ENCODE assay signal across 8 cellular contexts in genomic region chr6:111721677-111722219, GRCh38.
DNase-seq lines count a peak whose midpoint lies in the region; ATAC-seq, FAIRE-seq and TF ChIP-seq lines count a peak whose summit lies in the region.

No MANE protein-coding gene starts in this region.

- no peak overlapping the region for H3K4me3 Mint-ChIP-seq in nephron progenitor cell

- peaks cover 5% of the 10 kb centered on the region for H3K9me3 Mint-ChIP-seq in nephron progenitor cell

- intact Hi-C loops in dorsolateral prefrontal cortex (cut with DNase I) = no loop called here

- H3K27me3 Mint-ChIP-seq in nephron progenitor cell (ENCODE audit: low read depth, poor library complexity) = peaks cover 4% of the 10 kb centered on the region

- peak in 1 of 2 experiments; percentile 33; a peak in 2 of 5 replicates for TF ChIP-seq RAD21 in A549 (conservative IDR thresholded peaks at IDR 0.05 in 1 of 2, IDR thresholded peaks at IDR 0.05 in 1 of 2)

- TF ChIP-seq EP300 in A549 (IDR thresholded peaks at IDR 0.05) = no peak

- ATAC-seq in A549 (peak in 1 of 2 experiments; percentile 60; a peak in 3 of 6 replicates), HG03342 (IDR thresholded peaks at IDR 0.05; ENCODE audit: unreplicated experiment) (no peak)

- no peak overlapping the region for H3K4me3 ChIP-seq in A549
- H3K4me3 ChIP-seq in dorsolateral prefrontal cortex = no peak overlapping the region

- H3K4me1 Mint-ChIP-seq in nephron progenitor cell = peaks cover 5% of the 10 kb centered on the region

- peak overlapping the region; percentile 37; the same call in 2 of the 3 replicates for H3K4me2 ChIP-seq in A549

- no peak for FAIRE-seq in A549 (lab: Jason Lieb, UNC)

- peaks cover 53% of the 10 kb centered on the region for H3K36me3 Mint-ChIP-seq in nephron progenitor cell (ENCODE audit: low read depth)

- H3K27ac ChIP-seq in A549 (no peak overlapping the region), dorsolateral prefrontal cortex (peak overlapping the region in 10 of 59 donors; percentile 1 to 56 (median 26))

- no peaks in the 10 kb centered on the region for H3K9me3 ChIP-seq in A549

- POLR2A ChIA-PET in A549 (lab: Yijun Ruan, JAX) = no interaction called here

- no peaks in the 10 kb centered on the region for H3K27me3 ChIP-seq in dorsolateral prefrontal cortex

- peaks cover 7% of the 10 kb centered on the region; the same call in 1 of the 3 replicates for H3K4me1 ChIP-seq in A549

- CTCF ChIA-PET in A549 (lab: Yijun Ruan, JAX) = interaction anchor here (0.9 to 1.5 kb wide), 4 partner anchors 11 to 322 kb away, joined by 3 to 4 read pairs (median 3); no protein-coding TSS in a partner anchor

- no peak for TF ChIP-seq POLR2A in A549 (IDR thresholded peaks at IDR 0.05; ENCODE audit: low read length)

- peak; percentile 11 to 20 for DNase-seq in A549 (ENCODE audit: low read depth in 1 of 2, low spot score in 1 of 2)
- DNase-seq in GM19240 (ENCODE audit: insufficient read length, low spot score) = peak; percentile 28
- DNase-seq in T-helper 22 cell (ENCODE audit: low read depth) = peak; percentile 9
- DNase-seq in dorsolateral prefrontal cortex = no peak
- DNase-seq in nephron progenitor cell = peak; percentile 30
- no peak for DNase-seq in C1 segment of cervical spinal cord (lab: John Stamatoyannopoulos, UW)
- DNase-seq in epidermal melanocyte (ENCODE audit: insufficient read length, low spot score) = no peak

- 33% methylated on average over 3 of the region's 3 CpGs for WGBS in A549 (ENCODE audit: missing lambda C conversion rate)

- H3K27ac Mint-ChIP-seq in nephron progenitor cell = no peak overlapping the region

- peak; percentile 21; the same call in 1 of the 3 replicates for TF ChIP-seq CTCF in A549 (IDR thresholded peaks at IDR 0.05)
- peak in 40 of 56 donors; percentile 13 to 44 (median 30) for TF ChIP-seq CTCF in dorsolateral prefrontal cortex (IDR thresholded peaks at IDR 0.05 in 54 of 56, conservative IDR thresholded peaks at IDR 0.05 in 2 of 56; ENCODE audit: low read depth in 1 of 56, partially characterized antibody in 56 of 56)
- peak; percentile 42 for TF ChIP-seq CTCF in nephron progenitor cell (IDR thresholded peaks at IDR 0.05)

TF ChIP-seq in A549, 52 proteins besides CTCF, POLR2A, EP300 and RAD21:
- no peak for TF ChIP-seq NPAS2 (CRISPR knock-in tag; IDR thresholded peaks at IDR 0.05; ENCODE audit: borderline replicate concordance)
- TF ChIP-seq HDAC2 (IDR thresholded peaks at IDR 0.05) = no peak

Comparison
In these comparisons a context has a peak if more than half of its experiments do, and no peak if none do; other contexts are left out.
1. DNase-seq: peak in A549 (2 of 2), GM19240 (single experiment), T-helper 22 cell (single experiment) and nephron progenitor cell (single experiment); none in dorsolateral prefrontal cortex (0 of 10), C1 segment of cervical spinal cord (0 of 14) and epidermal melanocyte (single experiment).
2. Peak in every context shown above with its lines, with median percentiles within 50 percentile points of each other: CTCF ChIP-seq.